ENCODE assay signal across 16 cellular contexts in genomic region chr13:88925954-88926353, GRCh38.
DNase-seq lines count a peak whose midpoint lies in the region; ATAC-seq and TF ChIP-seq lines count a peak whose summit lies in the region.
"Had no signal": no experiment of that assay in that cellular context is flagged by ENCODE, and none has a peak within 500 bp of the region (broad histone marks: within the 10 kb centered on the region; RNA-seq: fewer than 3 reads in every experiment).

No MANE protein-coding gene starts in this region.

- 61 to 62% methylated on average over 3 of the region's 3 CpGs for WGBS in heart right ventricle, 2 donors

- no peak overlapping the region for H3K9ac ChIP-seq in neural progenitor cell

- intact Hi-C loops in Right ventricle myocardium superior (cut with DNase I) (no loop called here), heart right ventricle (cut with DNase I) (no loop called here)

- H3K4me3 Mint-ChIP-seq in neural progenitor cell = no peak overlapping the region
- H3K4me3 Mint-ChIP-seq in natural killer cell treated with Interleukin-12 subunit alpha and Interleukin-12 subunit beta and Interleukin-15 and Interleukin-18, amount 100 ng/mL, for 72 hours = no peak overlapping the region
- H3K4me3 Mint-ChIP-seq: IgD-negative memory B cell had no signal

- H3K9me3 Mint-ChIP-seq in neural progenitor cell = no peaks in the 10 kb centered on the region
- H3K9me3 Mint-ChIP-seq in natural killer cell treated with Interleukin-12 subunit alpha and Interleukin-12 subunit beta and Interleukin-15 and Interleukin-18, amount 100 ng/mL, for 72 hours = no peaks in the 10 kb centered on the region

- no peaks in the 10 kb centered on the region for H3K36me3 Mint-ChIP-seq in neural progenitor cell
- peaks cover 4% of the 10 kb centered on the region for H3K36me3 Mint-ChIP-seq in natural killer cell treated with Interleukin-12 subunit alpha and Interleukin-12 subunit beta and Interleukin-15 and Interleukin-18, amount 100 ng/mL, for 72 hours
- H3K36me3 Mint-ChIP-seq: IgD-negative memory B cell had no signal

- peak overlapping the region; percentile 79 for H3K27ac Mint-ChIP-seq in neural progenitor cell
- no peak overlapping the region for H3K27ac Mint-ChIP-seq in natural killer cell treated with Interleukin-12 subunit alpha and Interleukin-12 subunit beta and Interleukin-15 and Interleukin-18, amount 100 ng/mL, for 72 hours
- H3K27ac Mint-ChIP-seq: IgD-negative memory B cell had no signal

- TF ChIP-seq CTCF in right atrium auricular region (IDR thresholded peaks at IDR 0.05) = no peak
- no peak for TF ChIP-seq CTCF in heart right ventricle (IDR thresholded peaks at IDR 0.05)
- TF ChIP-seq CTCF in neural progenitor cell (IDR thresholded peaks at IDR 0.05) = no peak

- no peak overlapping the region for H3K4me2 ChIP-seq in neural progenitor cell

- H3K4me3 ChIP-seq in right atrium auricular region (no peak overlapping the region), heart right ventricle (no peak overlapping the region), neural progenitor cell (no peak overlapping the region)
- H3K4me3 ChIP-seq: SK-N-MC had no signal

- H3K36me3 ChIP-seq in right atrium auricular region (no peaks in the 10 kb centered on the region), heart right ventricle (no peaks in the 10 kb centered on the region), neural progenitor cell (no peaks in the 10 kb centered on the region)

- H3F3A ChIP-seq in neural progenitor cell (ENCODE audit: low read depth) = no peaks in the 10 kb centered on the region

- H3K27me3 Mint-ChIP-seq in neural progenitor cell (ENCODE audit: insufficient read depth, low read depth) = no peaks in the 10 kb centered on the region
- no peaks in the 10 kb centered on the region for H3K27me3 Mint-ChIP-seq in natural killer cell treated with Interleukin-12 subunit alpha and Interleukin-12 subunit beta and Interleukin-15 and Interleukin-18, amount 100 ng/mL, for 72 hours
- H3K27me3 Mint-ChIP-seq: IgD-negative memory B cell had no signal

- H3K27ac ChIP-seq in right atrium auricular region (no peak overlapping the region), heart right ventricle (no peak overlapping the region), neural progenitor cell (no peak overlapping the region)
- H3K27ac ChIP-seq: SK-N-MC had no signal

- DNase-seq in Right ventricle myocardium superior (peak; percentile 51), right atrium auricular region (ENCODE audit: low spot score) (no peak), heart right ventricle (peak in 1 of 2 donors; percentile 11), neural progenitor cell (ENCODE audit: low spot score) (no peak)
- no peak for DNase-seq in natural killer cell treated with Interleukin-12 subunit alpha and Interleukin-12 subunit beta and Interleukin-15 and Interleukin-18, amount 100 ng/mL, for 72 hours (ENCODE audit: low spot score)
- DNase-seq in activated CD4-positive, CD25-positive, alpha-beta regulatory T cell treated with anti-CD3 and anti-CD28 coated beads, Interleukin-2, amount 50 U/mL, for 72 hours = no peak
- DNase-seq: AML-193, GOT3, NCI-H1417, NCI-H1694 treated with DMSO at 0.1 percent for 48 hours, NCI-H446 treated with DMSO at 0.1 percent for 48 hours, NCI-H526 treated with DMSO at 0.1 percent for 48 hours, SHP77 treated with DMSO at 0.1 percent for 48 hours had no signal

- ATAC-seq in Right ventricle myocardium superior (ENCODE audit: poor library complexity) (peak; percentile 97), heart right ventricle (peak in 6 of 8 donors; percentile 49 to 89 (median 70)), HG03045 (IDR thresholded peaks at IDR 0.05; ENCODE audit: unreplicated experiment) (no peak)
- no peak for ATAC-seq in natural killer cell treated with Interleukin-12 subunit alpha and Interleukin-12 subunit beta and Interleukin-15 and Interleukin-18, amount 100 ng/mL, for 72 hours

- H3K27me3 ChIP-seq in right atrium auricular region = no peaks in the 10 kb centered on the region
- H3K27me3 ChIP-seq in heart right ventricle = no peaks in the 10 kb centered on the region
- no peaks in the 10 kb centered on the region for H3K27me3 ChIP-seq in neural progenitor cell

- no peaks in the 10 kb centered on the region for H3K4me1 ChIP-seq in right atrium auricular region
- no peaks in the 10 kb centered on the region for H3K4me1 ChIP-seq in heart right ventricle
- no peaks in the 10 kb centered on the region for H3K4me1 ChIP-seq in neural progenitor cell

- H2AFZ ChIP-seq in neural progenitor cell (replicated peaks) = peak overlapping the region; percentile 50

- H3K4me1 Mint-ChIP-seq in neural progenitor cell = peaks cover 4% of the 10 kb centered on the region
- peaks cover 0 to 6% of the 10 kb centered on the region in 2 donors for H3K4me1 Mint-ChIP-seq in natural killer cell treated with Interleukin-12 subunit alpha and Interleukin-12 subunit beta and Interleukin-15 and Interleukin-18, amount 100 ng/mL, for 72 hours (ENCODE audit: low read depth in 2 of 2)
- H3K4me1 Mint-ChIP-seq: IgD-negative memory B cell had no signal

- H3K79me2 ChIP-seq in neural progenitor cell (ENCODE audit: low read depth) = no peaks in the 10 kb centered on the region

- H3K9me3 ChIP-seq in right atrium auricular region = no peaks in the 10 kb centered on the region
- H3K9me3 ChIP-seq in heart right ventricle = peaks cover 0 to 14% (median 0%) of the 10 kb centered on the region in 11 donors
- no peaks in the 10 kb centered on the region for H3K9me3 ChIP-seq in neural progenitor cell (ENCODE audit: low read depth)

- H4K20me1 ChIP-seq in neural progenitor cell (ENCODE audit: low read depth) = no peaks in the 10 kb centered on the region

Comparison
In these comparisons a context has a peak if more than half of its experiments do, and no peak if none do; other contexts are left out.
1. ATAC-seq: peak in Right ventricle myocardium superior (single experiment) and heart right ventricle (6 of 8); none in natural killer cell treated with Interleukin-12 subunit alpha and Interleukin-12 subunit beta and Interleukin-15 and Interleukin-18, amount 100 ng/mL, for 72 hours (0 of 2) and HG03045 (single experiment).